9 cellular contexts compared by ENCODE assay signal in the genomic region with DNA sequence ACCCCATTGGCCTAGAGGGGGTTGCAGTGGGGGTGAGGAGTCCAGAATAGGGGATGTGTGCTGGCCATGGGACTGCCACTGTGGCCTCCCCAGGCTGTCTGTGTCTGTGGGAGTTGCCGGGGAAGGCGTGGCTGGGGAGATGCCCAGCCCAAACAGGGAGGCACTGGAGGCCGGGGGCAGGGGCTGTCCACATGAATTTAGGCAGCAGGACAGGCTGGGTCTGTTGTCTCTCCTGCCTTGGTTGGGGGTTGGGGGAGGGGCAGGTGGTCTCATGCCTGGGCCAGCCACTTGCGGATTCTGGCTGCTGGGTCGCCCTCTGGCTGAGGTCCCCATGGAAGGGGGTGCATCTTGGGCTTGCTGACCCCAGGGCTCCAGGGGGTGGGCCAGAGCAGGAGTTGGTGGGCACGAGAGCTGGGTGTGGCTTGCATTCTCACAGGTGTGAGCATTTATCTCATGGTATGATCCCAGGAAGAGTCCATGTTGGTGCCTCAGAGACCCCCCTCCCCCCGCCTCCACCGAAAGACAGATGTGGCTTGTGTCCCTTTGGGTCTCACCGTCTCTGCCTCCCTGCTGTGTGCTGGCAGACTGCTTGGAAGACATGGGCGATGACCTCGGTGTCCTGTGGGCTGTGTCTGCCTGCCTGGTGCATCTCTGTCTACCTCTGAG. TPM values are rescaled to one million over a fixed set of nuclear protein-coding genes. Genes with fewer than 3 reads are reported as not detected.
DNase-seq lines count a peak whose midpoint lies in the region; TF ChIP-seq lines count a peak whose summit lies in the region.
"Had no signal": no experiment of that assay in that cellular context is flagged by ENCODE, and none has a peak within 500 bp of the region (broad histone marks: within the 10 kb centered on the region; RNA-seq: fewer than 3 reads in every experiment).

No MANE protein-coding gene starts in this region.

- no peak overlapping the region for H3K4me2 ChIP-seq in mesenchymal stem cell (ENCODE audit: low read length, poor library complexity, severe bottlenecking)

- no peak overlapping the region for H3K14ac ChIP-seq in mesenchymal stem cell (ENCODE audit: low read length in 2 of 2)

- no peak overlapping the region for H2BK120ac ChIP-seq in mesenchymal stem cell (ENCODE audit: low read depth, low read length)

- H3K9ac ChIP-seq in skeletal muscle tissue (ENCODE audit: low read depth in 1 of 3, low read length in 3 of 3): peak overlapping the region in 2 of 3 donors; percentile 16 to 22
- H3K9ac ChIP-seq in mesenchymal stem cell (ENCODE audit: low read length): no peak overlapping the region

- no peak overlapping the region for H3K18ac ChIP-seq in mesenchymal stem cell (ENCODE audit: low read depth in 1 of 2, low read length in 2 of 2)

- H3K4me3 ChIP-seq in esophagus muscularis mucosa (peak overlapping the region in 2 of 4 donors; percentile 46 to 57), skeletal muscle tissue (ENCODE audit: low read length in 3 of 3) (peak overlapping the region in 1 of 3 donors; percentile 45), mesenchymal stem cell (ENCODE audit: insufficient read depth in 1 of 2, low read depth in 1 of 2, low read length in 2 of 2) (no peak overlapping the region)

- H3K79me1 ChIP-seq in mesenchymal stem cell (replicated peaks; ENCODE audit: low read length, poor library complexity, severe bottlenecking): no peaks in the 10 kb centered on the region

- peak overlapping the region in 1 of 2 experiments; percentile 1 for H2BK12ac ChIP-seq in mesenchymal stem cell (ENCODE audit: low read length in 2 of 2)

- no peak overlapping the region for H2AK5ac ChIP-seq in mesenchymal stem cell (ENCODE audit: low read length, severe bottlenecking)

- intact Hi-C loops in esophagus muscularis mucosa (cut with DNase I): no loop called here

- peak; percentile 63 for DNase-seq in NCI-H2171 treated with DMSO at 0.1 percent for 48 hours (lab: John Stamatoyannopoulos, UW)
- DNase-seq in NCI-H2171 (lab: John Stamatoyannopoulos, UW): no peak
- DNase-seq in esophagus muscularis mucosa (ENCODE audit: extremely low spot score): no peak
- no peak for DNase-seq in mesenchymal stem cell
- no peak for DNase-seq in amniotic stem cell (lab: John Stamatoyannopoulos, UW)
- DNase-seq: activated naive CD8-positive, alpha-beta T cell treated with anti-CD3 and anti-CD28 coated beads, Interleukin-2, amount 50 U/mL, for 24 hours; NCI-H1694; NCI-H748 treated with DMSO at 0.1 percent for 48 hours had no signal

- H3K27ac ChIP-seq in esophagus muscularis mucosa (replicated peaks in 1 of 4) (peak overlapping the region in 3 of 4 donors; percentile 45 to 55 (median 50)), skeletal muscle tissue (ENCODE audit: low read depth, low read length) (no peak overlapping the region), mesenchymal stem cell (ENCODE audit: low read length, poor library complexity, severe bottlenecking) (no peak overlapping the region)

- no peak for TF ChIP-seq EP300 in esophagus muscularis mucosa (IDR thresholded peaks at IDR 0.05)

- no peak overlapping the region for H3K4ac ChIP-seq in mesenchymal stem cell (ENCODE audit: low read depth in 1 of 2, low read length in 2 of 2)

- WGBS in esophagus muscularis mucosa: 75% methylated on average over 7 of the region's 11 CpGs
- 77% methylated on average over 11 of the region's 11 CpGs for WGBS in mesenchymal stem cell

- H3K9me3 ChIP-seq in esophagus muscularis mucosa: no peaks in the 10 kb centered on the region
- H3K9me3 ChIP-seq in skeletal muscle tissue (ENCODE audit: control insufficient read depth in 3 of 3, low read length in 3 of 3): no peaks in the 10 kb centered on the region
- H3K9me3 ChIP-seq in mesenchymal stem cell (ENCODE audit: control insufficient read depth, low read length): no peaks in the 10 kb centered on the region

- H3K27me3 ChIP-seq in esophagus muscularis mucosa: peaks cover 0 to 99% (median 43%) of the 10 kb centered on the region in 4 donors
- H3K27me3 ChIP-seq in skeletal muscle tissue (ENCODE audit: control insufficient read depth in 3 of 3, insufficient read depth in 3 of 3, low read length in 3 of 3): peaks cover 63 to 73% (median 70%) of the 10 kb centered on the region in 3 donors
- peaks cover 50 to 60% of the 10 kb centered on the region in 2 experiments for H3K27me3 ChIP-seq in mesenchymal stem cell (ENCODE audit: control insufficient read depth in 1 of 2, insufficient read depth in 1 of 2, low read length in 2 of 2)

- no peak overlapping the region for H4K8ac ChIP-seq in mesenchymal stem cell (ENCODE audit: low read length)

- no peak for TF ChIP-seq POLR2A in esophagus muscularis mucosa (IDR thresholded peaks at IDR 0.05; ENCODE audit: low read depth)

- H3K4me1 ChIP-seq in esophagus muscularis mucosa (peaks cover 15 to 54% (median 40%) of the 10 kb centered on the region in 4 donors), skeletal muscle tissue (ENCODE audit: control insufficient read depth in 3 of 3, insufficient read depth in 3 of 3, low read length in 3 of 3) (peaks cover 6 to 25% (median 12%) of the 10 kb centered on the region in 3 donors), mesenchymal stem cell (ENCODE audit: control insufficient read depth, insufficient read depth, low read depth, low read length) (peaks cover 41% of the 10 kb centered on the region)

- H2AFZ ChIP-seq in mesenchymal stem cell (ENCODE audit: low read depth, low read length): no peak overlapping the region

- H2BK5ac ChIP-seq in mesenchymal stem cell (ENCODE audit: low read depth, low read length, poor library complexity, severe bottlenecking): no peak overlapping the region

- H4K91ac ChIP-seq in mesenchymal stem cell (ENCODE audit: low read length): no peak overlapping the region

- peaks cover 0 to 21% (median 0%) of the 10 kb centered on the region in 4 donors for H3K36me3 ChIP-seq in esophagus muscularis mucosa
- peaks cover 0 to 2% (median 0%) of the 10 kb centered on the region in 3 donors for H3K36me3 ChIP-seq in skeletal muscle tissue (ENCODE audit: control insufficient read depth in 3 of 3, insufficient read depth in 3 of 3, low read length in 3 of 3)
- no peaks in the 10 kb centered on the region for H3K36me3 ChIP-seq in mesenchymal stem cell (ENCODE audit: control insufficient read depth in 1 of 2, insufficient read depth in 2 of 2, low read depth in 1 of 2, low read length in 2 of 2)

- TF ChIP-seq CTCF in esophagus muscularis mucosa (IDR thresholded peaks at IDR 0.05): no peak

- H2BK15ac ChIP-seq in mesenchymal stem cell (ENCODE audit: low read depth, poor library complexity, severe bottlenecking): no peak overlapping the region

- H3K23ac ChIP-seq in mesenchymal stem cell (ENCODE audit: low read length in 2 of 2): no peak overlapping the region

RNA-seq across cellular contexts. Expression of gene SOX18, which starts 4.0 kb away (rescaled TPM):
- total RNA-seq in esophagus muscularis mucosa (10 to 100 TPM in 2 of 4 donors, 1 to 10 TPM in 2; 5.6 to 19.0 (median 12.8) TPM), skeletal muscle tissue (3.7 TPM)
- 0.33 TPM for polyA plus RNA-seq in mesenchymal stem cell (2013, experiment 1 of 2)
- polyA plus RNA-seq in mesenchymal stem cell (2013, experiment 2 of 2): 0.27 TPM

RNA-seq across cellular contexts. Expression of gene C20orf204, which starts 9.5 kb away (rescaled TPM):
- 1 to 10 TPM in 1 of 4 donors, under 1 TPM in 3; 0.17 to 1.6 (median 0.32) TPM for total RNA-seq in esophagus muscularis mucosa
- 0.52 TPM for total RNA-seq in skeletal muscle tissue
- 0.07 TPM for polyA plus RNA-seq in mesenchymal stem cell (2013, experiment 1 of 2)
- polyA plus RNA-seq in mesenchymal stem cell (2013, experiment 2 of 2): 0.10 TPM

RNA-seq across cellular contexts. Expression of gene TCEA2, which starts 17.5 kb away (rescaled TPM):
- total RNA-seq in esophagus muscularis mucosa: 10 to 100 TPM; 22.8 to 59.0 (median 43.6) TPM
- 8.4 TPM for total RNA-seq in skeletal muscle tissue
- 57.9 TPM for polyA plus RNA-seq in mesenchymal stem cell (2013, experiment 1 of 2)
- 60.9 TPM for polyA plus RNA-seq in mesenchymal stem cell (2013, experiment 2 of 2)

RNA-seq across cellular contexts. Expression of gene RGS19, which starts 33.8 kb away (rescaled TPM):
- 10 to 100 TPM; 11.4 to 17.7 (median 12.7) TPM for total RNA-seq in esophagus muscularis mucosa
- 5.2 TPM for total RNA-seq in skeletal muscle tissue
- 11.6 TPM for polyA plus RNA-seq in mesenchymal stem cell (2013, experiment 1 of 2)
- polyA plus RNA-seq in mesenchymal stem cell (2013, experiment 2 of 2): 13.4 TPM

RNA-seq across cellular contexts. Expression of gene OPRL1, which starts 34.4 kb away (rescaled TPM):
- total RNA-seq in esophagus muscularis mucosa (1 to 10 TPM in 1 of 4 donors, under 1 TPM in 3; 0.42 to 1.4 (median 0.87) TPM), skeletal muscle tissue (0.52 TPM)
- polyA plus RNA-seq in mesenchymal stem cell (2013, experiment 1 of 2): 0.54 TPM
- 0.40 TPM for polyA plus RNA-seq in mesenchymal stem cell (2013, experiment 2 of 2)

Comparison
In these comparisons a context has a peak if more than half of its experiments do, and no peak if none do; other contexts are left out.
1. H3K27ac ChIP-seq: peak in esophagus muscularis mucosa (3 of 4); none in skeletal muscle tissue (single experiment) and mesenchymal stem cell (single experiment).